Comparison of ENCODE assay signal across 22 cellular contexts in the genomic region with DNA sequence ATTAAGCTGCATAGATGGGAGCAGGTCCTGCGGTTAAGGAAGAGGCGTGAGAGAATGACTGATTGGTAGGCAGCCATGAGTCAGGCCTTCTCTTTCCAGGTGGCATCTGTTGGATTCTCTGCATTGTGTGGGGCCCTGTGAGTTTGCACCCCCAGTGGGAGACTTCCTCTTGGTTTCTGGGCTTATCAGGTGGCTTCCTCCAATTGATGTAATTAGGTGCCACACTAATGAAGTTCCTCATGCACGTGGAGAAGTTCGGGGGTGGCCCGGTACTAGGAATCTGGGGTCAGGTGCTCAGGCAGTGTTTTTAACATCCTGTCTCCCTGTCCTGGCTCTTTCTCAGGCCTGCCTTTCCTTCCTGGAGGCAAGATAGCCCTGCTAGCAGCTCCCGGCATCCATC.
"Had no signal": no experiment of that assay in that cellular context is flagged by ENCODE, and none has a peak within 500 bp of the region (broad histone marks: within the 10 kb centered on the region; RNA-seq: fewer than 3 reads in every experiment).

No MANE protein-coding gene starts in this region.

- DNase-seq: hypothalamus; immature natural killer cell; kidney; left colon; left lung; lower lobe of right lung; mammary epithelial cell; mesenchymal stem cell; naive B cell; natural killer cell; nephron progenitor cell; ovary; right lobe of liver; stimulated activated CD4-positive, alpha-beta T cell treated with anti-CD3 and anti-CD28 coated beads, Interleukin-1b, Interleukin-23, amount 100 ng/mL, for 48 hours; stimulated activated CD4-positive, alpha-beta T cell treated with anti-CD3 and anti-CD28 coated beads, Interleukin-4, amount 100 ng/mL, for 1 hour; stimulated activated naive B cell treated with anti-CD40 and anti-IgM and Interleukin-4, amounts not matched to agents 10 μg/mL and 1 μg/mL and 100 μg/mL, for 72 hours; stimulated activated naive CD8-positive, alpha-beta T cell treated with anti-CD3 and anti-CD28 coated beads, Interleukin-15, Interleukin-2, amounts not matched to agents 100 U/mL and 50 U/mL, for 24 hours; stomach; testis; thyroid gland; transverse colon; upper lobe of left lung had no signal

- ATAC-seq: left colon; left lung; lower lobe of right lung; natural killer cell; right lobe of liver; stimulated activated naive B cell treated with anti-CD40 and anti-IgM and Interleukin-4, amounts not matched to agents 10 μg/mL and 1 μg/mL and 100 μg/mL, for 72 hours; stimulated activated naive CD8-positive, alpha-beta T cell treated with anti-CD3 and anti-CD28 coated beads, Interleukin-15, Interleukin-2, amounts not matched to agents 100 U/mL and 50 U/mL, for 24 hours had no signal
